In genomic region chr11:124761301-124762021, GRCh38 we compare ENCODE assay signal across 8 cellular contexts. TPM values are rescaled to one million over a fixed set of nuclear protein-coding genes. Genes with fewer than 3 reads are reported as not detected.
DNase-seq lines count a peak whose midpoint lies in the region; ATAC-seq and TF ChIP-seq lines count a peak whose summit lies in the region.

No MANE protein-coding gene starts in this region.

- no TSS peak for BruUV-seq in MCF 10A (replicated peaks; lab: Mats Ljungman, UMichigan)

- no peak overlapping the region for H3K4me3 Mint-ChIP-seq in MCF 10A (ENCODE audit: unreplicated experiment)
- peak overlapping the region; percentile 70 for H3K4me3 Mint-ChIP-seq in activated naive CD8-positive, alpha-beta T cell treated with anti-CD3 and anti-CD28 coated beads for 36 hours

- H3K27me3 ChIP-seq in breast epithelium (peaks cover 0 to 60% of the 10 kb centered on the region in 2 donors), lower lobe of right lung (ENCODE audit: low read depth) (peaks cover 42% of the 10 kb centered on the region), uterus (peaks cover 19 to 23% of the 10 kb centered on the region in 2 donors)

- peaks cover 0 to 8% of the 10 kb centered on the region in 2 donors for H3K4me1 ChIP-seq in breast epithelium
- peaks cover 65% of the 10 kb centered on the region for H3K4me1 ChIP-seq in lower lobe of right lung
- H3K4me1 ChIP-seq in uterus = peaks cover 0 to 26% of the 10 kb centered on the region in 2 donors

- no peaks in the 10 kb centered on the region for H3K27me3 Mint-ChIP-seq in MCF 10A (ENCODE audit: insufficient read depth, unreplicated experiment)
- peaks cover 52% of the 10 kb centered on the region for H3K27me3 Mint-ChIP-seq in activated naive CD8-positive, alpha-beta T cell treated with anti-CD3 and anti-CD28 coated beads for 36 hours

- DNase-seq in breast epithelium (ENCODE audit: low spot score in 2 of 2) (no peak), MCF 10A (ENCODE audit: unreplicated experiment) (no peak), lower lobe of right lung (no peak), uterus (no peak), H4 (ENCODE audit: low spot score) (no peak), NCI-H524 treated with DMSO at 0.1 percent for 48 hours (lab: John Stamatoyannopoulos, UW) (no peak)
- DNase-seq in activated naive CD8-positive, alpha-beta T cell treated with anti-CD3 and anti-CD28 coated beads for 36 hours = no peak

- no peaks in the 10 kb centered on the region for H3K9me3 Mint-ChIP-seq in MCF 10A (ENCODE audit: unreplicated experiment)
- H3K9me3 Mint-ChIP-seq in activated naive CD8-positive, alpha-beta T cell treated with anti-CD3 and anti-CD28 coated beads for 36 hours = no peaks in the 10 kb centered on the region

- no peak overlapping the region for H3K27ac Mint-ChIP-seq in MCF 10A (ENCODE audit: low read depth, unreplicated experiment)
- no peak overlapping the region for H3K27ac Mint-ChIP-seq in activated naive CD8-positive, alpha-beta T cell treated with anti-CD3 and anti-CD28 coated beads for 36 hours

- H3K9me3 ChIP-seq in breast epithelium (no peaks in the 10 kb centered on the region), lower lobe of right lung (no peaks in the 10 kb centered on the region), uterus (no peaks in the 10 kb centered on the region)

- no peaks in the 10 kb centered on the region for H3K36me3 Mint-ChIP-seq in MCF 10A (ENCODE audit: insufficient read depth, unreplicated experiment)
- peaks cover 3% of the 10 kb centered on the region for H3K36me3 Mint-ChIP-seq in activated naive CD8-positive, alpha-beta T cell treated with anti-CD3 and anti-CD28 coated beads for 36 hours

- H3K27ac ChIP-seq in breast epithelium = peak overlapping the region; percentile 60 to 85
- peak overlapping the region; percentile 92 for H3K27ac ChIP-seq in lower lobe of right lung
- H3K27ac ChIP-seq in uterus = peak overlapping the region; percentile 84 to 87

- no peaks in the 10 kb centered on the region for H3K36me3 ChIP-seq in breast epithelium
- peaks cover 8% of the 10 kb centered on the region for H3K36me3 ChIP-seq in lower lobe of right lung
- H3K36me3 ChIP-seq in uterus = no peaks in the 10 kb centered on the region

- CTCF ChIA-PET in MCF 10A (lab: Yijun Ruan, JAX) = interaction anchor here (0.6 to 6.1 kb wide), 18 partner anchors 10 to 1410 kb away, joined by 3 to 112 read pairs (median 4); partner anchors contain the start of genes MSANTD2, SIAE and SPA17

- no peak for TF ChIP-seq CTCF in breast epithelium (IDR thresholded peaks at IDR 0.05)
- no peak for TF ChIP-seq CTCF in MCF 10A (IDR thresholded peaks at IDR 0.05; ENCODE audit: unreplicated experiment)
- peak; percentile 19 for TF ChIP-seq CTCF in lower lobe of right lung (IDR thresholded peaks at IDR 0.05)
- no peak for TF ChIP-seq CTCF in uterus (IDR thresholded peaks at IDR 0.05)

- no peak for ATAC-seq in lower lobe of right lung
- ATAC-seq in GM21367 (IDR thresholded peaks at IDR 0.05; ENCODE audit: unreplicated experiment) = no peak

- POLR2A ChIA-PET in MCF 10A (lab: Yijun Ruan, JAX) = interaction anchor here (0.6 to 1.9 kb wide), 2 partner anchors 39 to 137 kb away, joined by 3 to 8 read pairs; partner anchors contain the start of gene MSANTD2

- intact Hi-C loops in breast epithelium (cut with DNase I; ENCODE audit: low total_unique reads) (loop anchor here (10.0 kb wide), 1 partner anchor 87 kb away; the partner anchor contains the start of genes SIAE and SPA17), MCF 10A (cut with micrococcal nuclease) (loop anchor here (2.0 kb wide), 1 partner anchor 31 kb away; no protein-coding TSS in a partner anchor), lower lobe of right lung (cut with DNase I) (loop anchor here (10.0 kb wide), 1 partner anchor 97 kb away; no protein-coding TSS in a partner anchor), uterus (cut with DNase I; ENCODE audit: low total_unique reads) (loop anchor here (2.0 kb wide), 1 partner anchor 93 kb away; no protein-coding TSS in a partner anchor)

- peak overlapping the region; percentile 52 to 66 (median 53) for H3K4me3 ChIP-seq in breast epithelium
- peak overlapping the region; percentile 66 for H3K4me3 ChIP-seq in lower lobe of right lung
- peak overlapping the region; percentile 38 to 54 for H3K4me3 ChIP-seq in uterus

- H3K4me1 Mint-ChIP-seq in MCF 10A (ENCODE audit: insufficient read depth, unreplicated experiment) = peaks cover 5% of the 10 kb centered on the region
- peaks cover 22% of the 10 kb centered on the region for H3K4me1 Mint-ChIP-seq in activated naive CD8-positive, alpha-beta T cell treated with anti-CD3 and anti-CD28 coated beads for 36 hours

- no peak for TF ChIP-seq POLR2A in breast epithelium (IDR thresholded peaks at IDR 0.05)
- no peak for TF ChIP-seq POLR2A in uterus (IDR thresholded peaks at IDR 0.05)

RNA-seq across cellular contexts. Expression of gene ESAM, which starts 0.6 kb away (rescaled TPM):
- total RNA-seq in breast epithelium (10 to 100 TPM; 11.6 to 38.7 (median 19.8) TPM), MCF 10A (2022) (0.19 and 0.93 TPM in 2 replicates), lower lobe of right lung (131 TPM), uterus (10 to 100 TPM; 18.7 to 91.6 (median 47.7) TPM)
- 1 to 10 TPM; 1.1 TPM for total RNA-seq in activated naive CD8-positive, alpha-beta T cell treated with anti-CD3 and anti-CD28 coated beads for 36 hours
- total RNA-seq in H4 (2014; rRNA removed; shearing (Covaris generic)) = 0.33 TPM in 1 of 2 replicates, not detected in the other

RNA-seq across cellular contexts. Expression of gene VSIG2, which starts 9.4 kb away (rescaled TPM):
- total RNA-seq in breast epithelium (10 to 100 TPM in 1 of 3 donors, 1 to 10 TPM in 1, not detected in 1; 8.8 to 20.5 TPM), MCF 10A (2022) (not detected in 2 replicates), lower lobe of right lung (30.5 TPM), uterus (1 to 10 TPM in 2 of 4 donors, not detected in 2; 1.9 to 2.2 TPM)
- total RNA-seq in activated naive CD8-positive, alpha-beta T cell treated with anti-CD3 and anti-CD28 coated beads for 36 hours = under 1 TPM; 0.18 to 0.31 TPM
- total RNA-seq in H4 (2014; rRNA removed; shearing (Covaris generic)) = not detected in 2 replicates

RNA-seq across cellular contexts. Expression of gene NRGN, which starts 21.7 kb away (rescaled TPM):
- total RNA-seq in breast epithelium (under 1 TPM; 0.33 to 0.48 (median 0.44) TPM), MCF 10A (2022) (1.4 TPM in 1 of 2 replicates, not detected in the other), lower lobe of right lung (99.1 TPM), uterus (10 to 100 TPM in 1 of 4 donors, under 1 TPM in 1, not detected in 2; 0.62 to 16.4 TPM)
- total RNA-seq in activated naive CD8-positive, alpha-beta T cell treated with anti-CD3 and anti-CD28 coated beads for 36 hours = 1 to 10 TPM; 7.8 to 8.1 TPM
- total RNA-seq in H4 (2014; rRNA removed; shearing (Covaris generic)) = 7.1 and 9.4 TPM in 2 replicates

RNA-seq across cellular contexts. Expression of gene MSANTD2, which starts 38.7 kb away (rescaled TPM):
- total RNA-seq in breast epithelium = 10 to 100 TPM; 10.9 to 34.2 (median 27.2) TPM
- 14.2 and 15.3 TPM in 2 replicates for total RNA-seq in MCF 10A (2022)
- total RNA-seq in activated naive CD8-positive, alpha-beta T cell treated with anti-CD3 and anti-CD28 coated beads for 36 hours = 1 to 10 TPM; 7.2 TPM
- 15.4 TPM for total RNA-seq in lower lobe of right lung
- 10 to 100 TPM in 3 of 4 donors, 1 to 10 TPM in 1; 5.1 to 36.6 (median 24.5) TPM for total RNA-seq in uterus
- 10.7 and 13.2 TPM in 2 replicates for total RNA-seq in H4 (2014; rRNA removed; shearing (Covaris generic))
